In genomic region chr19:13155472-13156284, GRCh38 we compare ENCODE assay signal across 8 cellular contexts. TPM values are rescaled to one million over a fixed set of nuclear protein-coding genes. Genes with fewer than 3 reads are reported as not detected.
A peak's percentile ranks its signal among the peaks of the same experiment; 100 is the strongest.
DNase-seq lines count a peak whose midpoint lies in the region; ATAC-seq and TF ChIP-seq lines count a peak whose summit lies in the region.

No MANE protein-coding gene starts in this region.

- peak overlapping the region; percentile 96 for H3K4me2 ChIP-seq in hepatocyte

- H3K36me3 ChIP-seq in hepatocyte (replicated peaks; ENCODE audit: insufficient read depth, low read depth) (no peaks in the 10 kb centered on the region), sigmoid colon (no peaks in the 10 kb centered on the region)

- no peak for TF ChIP-seq POLR2A in sigmoid colon (IDR thresholded peaks at IDR 0.05)

- peak; percentile 47 for DNase-seq in G401 (ENCODE audit: low spot score)
- peak; percentile 92 for DNase-seq in KG1 (lab: John Stamatoyannopoulos, UW)
- DNase-seq in astrocyte of the hippocampus (ENCODE audit: low read depth, low spot score): peak; percentile 81
- peak; percentile 92 for DNase-seq in hepatocyte (ENCODE audit: low spot score)
- peak; percentile 91 for DNase-seq in sigmoid colon
- no peak for DNase-seq in NCI-H1092 (lab: John Stamatoyannopoulos, UW)

- peaks cover 16% of the 10 kb centered on the region for H4K20me1 ChIP-seq in hepatocyte (ENCODE audit: insufficient read depth, poor library complexity, severe bottlenecking)

- H2AFZ ChIP-seq in hepatocyte: no peak overlapping the region

- in situ Hi-C loops in G401 (cut with HindIII; ENCODE audit: low sequenced_read_pairs): no loop called here

- intact Hi-C loops in sigmoid colon (cut with DNase I): loop anchor here (10.0 kb wide), 1 partner anchor 161 kb away; the partner anchor contains the start of gene NFIX

- peak overlapping the region; percentile 99 for H3K27ac Mint-ChIP-seq in T-helper 1 cell treated with Interleukin-12 subunit alpha and Interleukin-12 subunit beta and Interleukin-4 antibody, amounts not matched to agents 30 μg/mL and 1 μg/mL, for 36 hours

- TF ChIP-seq EP300 in sigmoid colon (IDR thresholded peaks at IDR 0.05): peak in 1 of 4 donors; percentile 17

- peaks cover 12% of the 10 kb centered on the region for H3K4me1 ChIP-seq in hepatocyte (ENCODE audit: insufficient read depth)
- H3K4me1 ChIP-seq in sigmoid colon: peaks cover 6 to 24% (median 19%) of the 10 kb centered on the region in 4 donors

- no peaks in the 10 kb centered on the region for H3K9me2 ChIP-seq in hepatocyte (replicated peaks; ENCODE audit: insufficient read depth)

- no peaks in the 10 kb centered on the region for H3K27me3 ChIP-seq in hepatocyte
- no peaks in the 10 kb centered on the region for H3K27me3 ChIP-seq in sigmoid colon

- peaks cover 46% of the 10 kb centered on the region for H3K4me1 Mint-ChIP-seq in T-helper 1 cell treated with Interleukin-12 subunit alpha and Interleukin-12 subunit beta and Interleukin-4 antibody, amounts not matched to agents 30 μg/mL and 1 μg/mL, for 36 hours (ENCODE audit: low read depth)

- no peaks in the 10 kb centered on the region for H3K9me3 Mint-ChIP-seq in T-helper 1 cell treated with Interleukin-12 subunit alpha and Interleukin-12 subunit beta and Interleukin-4 antibody, amounts not matched to agents 30 μg/mL and 1 μg/mL, for 36 hours

- H3K9me3 ChIP-seq in hepatocyte (ENCODE audit: low read depth): no peaks in the 10 kb centered on the region
- H3K9me3 ChIP-seq in sigmoid colon: no peaks in the 10 kb centered on the region

- WGBS in hepatocyte (ENCODE audit: low lambda C conversion rate, missing lambda C conversion rate): 7% methylated on average over 28 of the region's 55 CpGs
- 4 to 5% methylated on average over 55 of the region's 55 CpGs for WGBS in sigmoid colon, 2 donors

- peak overlapping the region; percentile 99 for H3K27ac ChIP-seq in hepatocyte
- peak overlapping the region; percentile 92 to 100 (median 100) for H3K27ac ChIP-seq in sigmoid colon

- ATAC-seq in GM21786 (IDR thresholded peaks at IDR 0.05; ENCODE audit: unreplicated experiment): no peak

- peaks cover 9% of the 10 kb centered on the region for H3K27me3 Mint-ChIP-seq in T-helper 1 cell treated with Interleukin-12 subunit alpha and Interleukin-12 subunit beta and Interleukin-4 antibody, amounts not matched to agents 30 μg/mL and 1 μg/mL, for 36 hours (ENCODE audit: low read depth)

- peaks cover 34% of the 10 kb centered on the region for H3K36me3 Mint-ChIP-seq in T-helper 1 cell treated with Interleukin-12 subunit alpha and Interleukin-12 subunit beta and Interleukin-4 antibody, amounts not matched to agents 30 μg/mL and 1 μg/mL, for 36 hours (ENCODE audit: low read depth)

- H3K4me3 Mint-ChIP-seq in T-helper 1 cell treated with Interleukin-12 subunit alpha and Interleukin-12 subunit beta and Interleukin-4 antibody, amounts not matched to agents 30 μg/mL and 1 μg/mL, for 36 hours: peak overlapping the region; percentile 99

- peaks cover 31% of the 10 kb centered on the region for H3K79me2 ChIP-seq in hepatocyte

- TF ChIP-seq CTCF in hepatocyte (IDR thresholded peaks at IDR 0.05; ENCODE audit: poor library complexity) (no peak), sigmoid colon (IDR thresholded peaks at IDR 0.05) (no peak)

- peak overlapping the region; percentile 90 for H3K4me3 ChIP-seq in hepatocyte
- H3K4me3 ChIP-seq in sigmoid colon: peak overlapping the region; percentile 64 to 96 (median 84)

RNA-seq across cellular contexts. Expression of gene IER2, which starts 5.5 kb away (rescaled TPM):
- total RNA-seq in G401 (2014; rRNA removed; shearing (Covaris generic)): 33.3 and 40.5 TPM in 2 replicates
- total RNA-seq in hepatocyte (64.2 and 101 TPM in 2 replicates), sigmoid colon (100 to 1,000 TPM in 2 of 4 donors, 10 to 100 TPM in 2; 30.3 to 215 (median 85.6) TPM)
- polyA plus RNA-seq in hepatocyte (325 and 369 TPM in 2 replicates), sigmoid colon (100 to 1,000 TPM in 2 of 3 donors, 10 to 100 TPM in 1; 62.9 to 163 (median 138) TPM)

RNA-seq across cellular contexts. Expression of gene STX10, which starts 5.5 kb away (rescaled TPM):
- 93.4 and 112 TPM in 2 replicates for total RNA-seq in G401 (2014; rRNA removed; shearing (Covaris generic))
- total RNA-seq in hepatocyte (63.4 and 66.5 TPM in 2 replicates), sigmoid colon (10 to 100 TPM; 65.3 to 87.0 (median 76.8) TPM)
- polyA plus RNA-seq in hepatocyte (82.2 and 106 TPM in 2 replicates), sigmoid colon (100 to 1,000 TPM in 1 of 3 donors, 10 to 100 TPM in 2; 63.1 to 127 (median 64.0) TPM)

RNA-seq across cellular contexts. Expression of gene NACC1, which starts 37.6 kb away (rescaled TPM):
- 53.4 and 60.5 TPM in 2 replicates for total RNA-seq in G401 (2014; rRNA removed; shearing (Covaris generic))
- 32.6 and 35.0 TPM in 2 replicates for total RNA-seq in hepatocyte
- 9.7 and 11.1 TPM in 2 replicates for polyA plus RNA-seq in hepatocyte
- 10 to 100 TPM in 3 of 4 donors, 1 to 10 TPM in 1; 8.1 to 20.5 (median 17.3) TPM for total RNA-seq in sigmoid colon
- 10 to 100 TPM; 15.0 to 67.2 (median 26.4) TPM for polyA plus RNA-seq in sigmoid colon

RNA-seq across cellular contexts. Expression of gene TRMT1, which starts 39.1 kb away (rescaled TPM):
- 86.8 and 87.0 TPM in 2 replicates for total RNA-seq in G401 (2014; rRNA removed; shearing (Covaris generic))
- total RNA-seq in hepatocyte (21.0 and 31.2 TPM in 2 replicates), sigmoid colon (10 to 100 TPM; 17.4 to 25.8 (median 21.9) TPM)
- polyA plus RNA-seq in hepatocyte (33.4 and 45.1 TPM in 2 replicates), sigmoid colon (10 to 100 TPM in 2 of 3 donors, 1 to 10 TPM in 1; 6.7 to 48.6 (median 10.2) TPM)

RNA-seq across cellular contexts. Expression of gene LYL1, which starts 53.0 kb away (rescaled TPM):
- not detected in 2 replicates for total RNA-seq in G401 (2014; rRNA removed; shearing (Covaris generic))
- total RNA-seq in hepatocyte (0.36 and 0.47 TPM in 2 replicates), sigmoid colon (10 to 100 TPM; 13.0 to 17.8 (median 15.2) TPM)
- polyA plus RNA-seq in hepatocyte (1.0 and 1.4 TPM in 2 replicates), sigmoid colon (10 to 100 TPM in 1 of 3 donors, 1 to 10 TPM in 2; 3.0 to 18.4 (median 3.7) TPM)
